ENCODE assay signal across 8 cellular contexts in genomic region chr2:217434183-217434620, GRCh38.
DNase-seq lines count a peak whose midpoint lies in the region; ATAC-seq lines count a peak whose summit lies in the region.

No MANE protein-coding gene starts in this region.

- H3K79me1 ChIP-seq in trophoblast cell (ENCODE audit: low read length) = peaks cover 19% of the 10 kb centered on the region

- H3K79me2 ChIP-seq in trophoblast cell (ENCODE audit: control insufficient read depth, insufficient read depth, low read length, poor library complexity) = peaks cover 2% of the 10 kb centered on the region

- no CpG with 5 or more reads among the region's 3 CpGs for WGBS in trophoblast cell (ENCODE audit: extremely low coverage, insufficient coverage, insufficient read length)

- H3K27ac ChIP-seq in trophoblast cell (ENCODE audit: low read depth, low read length) = peak overlapping the region; percentile 59

- H2BK120ac ChIP-seq in trophoblast cell (ENCODE audit: insufficient read depth, low read length, poor library complexity) = no peak overlapping the region

- H3K18ac ChIP-seq in trophoblast cell (ENCODE audit: low read length) = no peak overlapping the region

- peak overlapping the region; percentile 60 for H4K91ac ChIP-seq in trophoblast cell (ENCODE audit: low read depth, low read length)

- peak overlapping the region; percentile 37 for H3K4me2 ChIP-seq in trophoblast cell (ENCODE audit: low read length)

- no peak overlapping the region for H3K4me3 ChIP-seq in trophoblast cell (ENCODE audit: low read depth, low read length)

- peak; percentile 96 for ATAC-seq in GM19467 (IDR thresholded peaks at IDR 0.05; ENCODE audit: unreplicated experiment)
- ATAC-seq in HG03457 (IDR thresholded peaks at IDR 0.05; ENCODE audit: unreplicated experiment) = peak; percentile 96

- intact Hi-C loops in cardiac septum (cut with DNase I) = loop anchor here (2.0 to 5.0 kb wide), 3 partner anchors 41 to 737 kb away; partner anchors contain the start of gene IGFBP5

- no peak overlapping the region for H4K12ac ChIP-seq in trophoblast cell (ENCODE audit: low read depth, low read length)

- peak; percentile 78 for DNase-seq in DMS153 treated with DMSO at 0.1 percent for 48 hours (lab: John Stamatoyannopoulos, UW; ENCODE audit: unreplicated experiment)
- DNase-seq in NCI-H524 (lab: John Stamatoyannopoulos, UW) = peak; percentile 96 to 98
- peak; percentile 99 for DNase-seq in amniotic epithelial cell (ENCODE audit: low read depth)
- peak; percentile 93 for DNase-seq in cardiac septum (ENCODE audit: low spot score)
- peak; percentile 66 to 74 for DNase-seq in trophoblast cell
- DNase-seq in mesenteric fat pad (ENCODE audit: low spot score) = no peak

- no peaks in the 10 kb centered on the region for H3K27me3 ChIP-seq in trophoblast cell (ENCODE audit: insufficient read depth, low read length)

- H3K4ac ChIP-seq in trophoblast cell (ENCODE audit: low read depth, low read length) = peak overlapping the region; percentile 1

- peaks cover 14 to 29% of the 10 kb centered on the region in 2 experiments for H3K4me1 ChIP-seq in trophoblast cell (ENCODE audit: control insufficient read depth in 1 of 2, insufficient read depth in 2 of 2, low read length in 2 of 2)

- H2BK5ac ChIP-seq in trophoblast cell (ENCODE audit: low read depth, low read length, poor library complexity) = peak overlapping the region; percentile 5

- no peak overlapping the region for H2AK5ac ChIP-seq in trophoblast cell (ENCODE audit: low read length)

- H2AFZ ChIP-seq in trophoblast cell (ENCODE audit: insufficient read depth, low read length, poor library complexity) = no peak overlapping the region

- H3K23ac ChIP-seq in trophoblast cell (ENCODE audit: low read length) = no peak overlapping the region

- peak overlapping the region; percentile 2 for H4K8ac ChIP-seq in trophoblast cell (ENCODE audit: low read depth, low read length)

- no peaks in the 10 kb centered on the region for H3K36me3 ChIP-seq in trophoblast cell (ENCODE audit: control insufficient read depth in 1 of 2, insufficient read depth in 2 of 2, low read length in 2 of 2)

- no peaks in the 10 kb centered on the region for H3K9me3 ChIP-seq in trophoblast cell (ENCODE audit: insufficient read depth, low read depth, low read length)

- no peak overlapping the region for H3K14ac ChIP-seq in trophoblast cell (ENCODE audit: low read length)

- H2BK12ac ChIP-seq in trophoblast cell (ENCODE audit: low read length) = peak overlapping the region; percentile 24

- H3K9ac ChIP-seq in trophoblast cell (ENCODE audit: low read length) = no peak overlapping the region
